ENCODE assay signal across 8 cellular contexts in the genomic region with DNA sequence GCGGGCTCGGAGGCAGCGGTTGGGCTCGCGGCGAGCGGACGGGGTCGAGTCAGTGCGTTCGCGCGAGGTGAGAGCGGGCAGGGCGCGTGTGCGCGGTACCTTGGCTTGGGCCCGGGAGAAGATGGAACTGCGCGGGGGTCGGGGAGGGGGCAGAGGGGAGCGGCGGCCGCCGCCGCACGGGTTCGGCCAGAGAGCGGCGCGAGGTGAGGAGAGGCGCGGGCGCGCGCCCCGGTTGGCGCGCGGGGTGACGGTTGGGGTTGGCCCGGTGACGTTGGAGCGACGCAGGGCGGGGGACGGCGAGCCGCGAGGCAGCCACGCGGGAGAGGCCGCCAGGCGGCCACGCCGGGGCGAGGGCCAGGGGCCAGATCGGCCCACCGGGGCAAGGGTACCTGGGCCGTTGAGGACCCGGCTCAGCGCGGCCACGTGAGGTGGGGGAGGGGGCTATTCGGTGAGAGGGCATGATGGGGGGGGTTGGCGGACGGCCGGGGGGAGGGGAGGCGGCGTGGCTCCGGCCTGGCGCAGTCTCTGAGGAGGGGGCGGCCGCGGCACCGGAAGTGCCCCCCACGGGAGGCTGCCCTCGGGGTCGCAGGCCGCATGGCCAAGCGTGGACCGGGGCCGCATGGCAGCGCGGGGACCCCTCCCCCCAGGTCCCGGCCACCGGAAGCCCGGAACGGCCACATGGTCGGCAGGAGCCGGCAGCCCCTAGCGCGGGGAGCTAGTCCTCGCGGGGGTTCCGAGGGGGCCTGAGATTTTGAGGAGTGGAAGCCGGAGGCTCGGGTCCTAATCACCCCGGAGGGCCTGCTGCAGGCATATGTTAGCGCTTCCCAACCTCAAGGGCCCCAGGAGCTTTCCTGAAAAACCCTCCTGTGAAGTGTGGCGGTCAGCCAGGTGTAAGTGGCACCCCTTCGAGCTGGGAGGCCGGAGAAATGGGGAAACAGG. TPM values are rescaled to one million over a fixed set of nuclear protein-coding genes. Genes with fewer than 3 reads are reported as not detected.
DNase-seq lines count a peak whose midpoint lies in the region; ATAC-seq, FAIRE-seq and TF ChIP-seq lines count a peak whose summit lies in the region.

No MANE protein-coding gene starts in this region.

- no peaks in the 10 kb centered on the region for H3K27me3 ChIP-seq in KMS-11 (ENCODE audit: insufficient read depth, low read depth)
- H3K27me3 ChIP-seq in endothelial cell of umbilical vein (ENCODE audit: control insufficient read depth in 2 of 2, insufficient read depth in 2 of 2, low read length in 2 of 2), result no peaks in the 10 kb centered on the region
- no peaks in the 10 kb centered on the region for H3K27me3 ChIP-seq in mononuclear cell (ENCODE audit: insufficient read depth, low read length)
- no peaks in the 10 kb centered on the region for H3K27me3 ChIP-seq in suprapubic skin

- peak overlapping the region; percentile 90 for H3K4me3 Mint-ChIP-seq in activated CD4-positive, alpha-beta memory T cell treated with anti-CD3 and anti-CD28 coated beads, Interleukin-2, amount 10 ng/mL, durations not matched to agents 7 days and 5 days

- dilution Hi-C loops in endothelial cell of umbilical vein (cut with MboI; ENCODE audit: extremely low pct_ligation_motif_present, low sequenced_read_pairs), result no loop called here

- POLR2A ChIA-PET in activated CD4-positive, alpha-beta memory T cell treated with anti-CD3 and anti-CD28 coated beads, Interleukin-2, amount 10 ng/mL, durations not matched to agents 7 days and 5 days (lab: Charles Lee), result interaction anchor here (0.8 to 11.2 kb wide), 16 partner anchors 9 to 379 kb away, joined by 3 to 109 read pairs (median 4); a partner anchor contains a TSS
- POLR2A ChIA-PET in endothelial cell of umbilical vein (lab: Charles Lee), result interaction anchor here (0.9 kb wide), 1 partner anchor 22 kb away, joined by 3 read pairs; no protein-coding TSS in a partner anchor

- peaks cover 49% of the 10 kb centered on the region for H3K4me1 Mint-ChIP-seq in activated CD4-positive, alpha-beta memory T cell treated with anti-CD3 and anti-CD28 coated beads, Interleukin-2, amount 10 ng/mL, durations not matched to agents 7 days and 5 days

- H3K27me3 Mint-ChIP-seq in activated CD4-positive, alpha-beta memory T cell treated with anti-CD3 and anti-CD28 coated beads, Interleukin-2, amount 10 ng/mL, durations not matched to agents 7 days and 5 days, result no peaks in the 10 kb centered on the region

- H4K20me1 ChIP-seq in KMS-11 (ENCODE audit: insufficient read depth) (no peaks in the 10 kb centered on the region), endothelial cell of umbilical vein (replicated peaks; ENCODE audit: control insufficient read depth, extremely low read depth, insufficient read depth, low read length) (peaks cover 4% of the 10 kb centered on the region)

- H3K9ac ChIP-seq in KMS-11, result peak overlapping the region; percentile 92
- H3K9ac ChIP-seq in endothelial cell of umbilical vein (replicated peaks; ENCODE audit: extremely low read depth, insufficient read depth, low read length), result peak overlapping the region; percentile 97

- BruUV-seq in endothelial cell of umbilical vein (replicated peaks; lab: Mats Ljungman, UMichigan), result no TSS peak

- WGBS in suprapubic skin, result 1% methylated on average over 22 of the region's 104 CpGs

- H3K4me1 ChIP-seq in KMS-11 (ENCODE audit: low read depth, poor library complexity, severe bottlenecking) (peaks cover 11% of the 10 kb centered on the region), endothelial cell of umbilical vein (ENCODE audit: control insufficient read depth, extremely low read depth, insufficient read depth, low read length) (peaks cover 12% of the 10 kb centered on the region), mononuclear cell (ENCODE audit: insufficient read depth, low read length) (peaks cover 47% of the 10 kb centered on the region), suprapubic skin (peaks cover 40% of the 10 kb centered on the region)

- H3K4me2 ChIP-seq in KMS-11, result no peak overlapping the region
- H3K4me2 ChIP-seq in endothelial cell of umbilical vein (ENCODE audit: insufficient read depth, low read length), result peak overlapping the region; percentile 80

- ATAC-seq in GM19395 (IDR thresholded peaks at IDR 0.05; ENCODE audit: unreplicated experiment) (no peak), HG03457 (IDR thresholded peaks at IDR 0.05; ENCODE audit: unreplicated experiment) (no peak)

- no peaks in the 10 kb centered on the region for H3K9me1 ChIP-seq in endothelial cell of umbilical vein (replicated peaks; ENCODE audit: control insufficient read depth, extremely low read depth, insufficient read depth, low read length)

- TF ChIP-seq POLR2A in endothelial cell of umbilical vein (IDR thresholded peaks at IDR 0.05; ENCODE audit: low read depth, low read length) (no peak), suprapubic skin (IDR thresholded peaks at IDR 0.05) (no peak)

- TF ChIP-seq EP300 in suprapubic skin (IDR thresholded peaks at IDR 0.05), result no peak

- FAIRE-seq in endothelial cell of umbilical vein (lab: Jason Lieb, UNC), result no peak

- H3K27ac Mint-ChIP-seq in activated CD4-positive, alpha-beta memory T cell treated with anti-CD3 and anti-CD28 coated beads, Interleukin-2, amount 10 ng/mL, durations not matched to agents 7 days and 5 days, result peak overlapping the region; percentile 100

- H3K79me2 ChIP-seq in KMS-11 (ENCODE audit: insufficient read depth, low read depth), result peaks cover 16% of the 10 kb centered on the region; the same call in 1 of the 2 replicates
- H3K79me2 ChIP-seq in endothelial cell of umbilical vein (ENCODE audit: control insufficient read depth, insufficient read depth, low read length), result peaks cover 45% of the 10 kb centered on the region

- no peak overlapping the region for H2AFZ ChIP-seq in KMS-11 (ENCODE audit: low read depth)
- no peak overlapping the region for H2AFZ ChIP-seq in endothelial cell of umbilical vein (ENCODE audit: low read depth, low read length)

- peaks cover 46% of the 10 kb centered on the region for H3K36me3 Mint-ChIP-seq in activated CD4-positive, alpha-beta memory T cell treated with anti-CD3 and anti-CD28 coated beads, Interleukin-2, amount 10 ng/mL, durations not matched to agents 7 days and 5 days (ENCODE audit: low read depth)

- TF ChIP-seq CTCF in GM12874 (IDR thresholded peaks at IDR 0.05; ENCODE audit: insufficient read depth, low read depth, low read length) (peak; percentile 5; the same call in 1 of the 2 replicates), KMS-11 (conservative IDR thresholded peaks at IDR 0.05; ENCODE audit: low read depth, low read length) (no peak), endothelial cell of umbilical vein (IDR thresholded peaks at IDR 0.05; ENCODE audit: extremely low read depth in 1 of 2, insufficient read depth in 1 of 2, low read depth in 1 of 2, low read length in 2 of 2) (no peak), suprapubic skin (IDR thresholded peaks at IDR 0.05) (peak in 1 of 2 donors; percentile 25)

- CTCF ChIA-PET in activated CD4-positive, alpha-beta memory T cell treated with anti-CD3 and anti-CD28 coated beads, Interleukin-2, amount 10 ng/mL, durations not matched to agents 7 days and 5 days (lab: Charles Lee), result no interaction called here
- CTCF ChIA-PET in endothelial cell of umbilical vein (lab: Charles Lee), result no interaction called here

- no peaks in the 10 kb centered on the region for H3K9me3 ChIP-seq in endothelial cell of umbilical vein (replicated peaks; ENCODE audit: control insufficient read depth, insufficient read depth, low read length)
- no peaks in the 10 kb centered on the region for H3K9me3 ChIP-seq in mononuclear cell (ENCODE audit: low read depth, low read length)
- no peaks in the 10 kb centered on the region for H3K9me3 ChIP-seq in suprapubic skin

- peak overlapping the region; percentile 96 for H3K27ac ChIP-seq in KMS-11
- H3K27ac ChIP-seq in endothelial cell of umbilical vein (ENCODE audit: insufficient read depth, low read depth, low read length), result peak overlapping the region; percentile 83
- peak overlapping the region; percentile 96 for H3K27ac ChIP-seq in suprapubic skin

- H3K9me3 Mint-ChIP-seq in activated CD4-positive, alpha-beta memory T cell treated with anti-CD3 and anti-CD28 coated beads, Interleukin-2, amount 10 ng/mL, durations not matched to agents 7 days and 5 days, result no peaks in the 10 kb centered on the region

- H3K36me3 ChIP-seq in KMS-11 (ENCODE audit: insufficient read depth), result no peaks in the 10 kb centered on the region
- peaks cover 25 to 26% of the 10 kb centered on the region in 2 experiments for H3K36me3 ChIP-seq in endothelial cell of umbilical vein (ENCODE audit: control insufficient read depth in 2 of 2, extremely low read depth in 1 of 2, insufficient read depth in 2 of 2, low read length in 2 of 2)
- peaks cover 36% of the 10 kb centered on the region for H3K36me3 ChIP-seq in suprapubic skin

- intact Hi-C loops in endothelial cell of umbilical vein (cut with micrococcal nuclease), result loop anchor here (1.0 to 2.0 kb wide), 3 partner anchors 69 to 127 kb away; a partner anchor contains a TSS

- no peak overlapping the region for H3K4me3 ChIP-seq in KMS-11 (IDR thresholded peaks at IDR 0.05; ENCODE audit: insufficient read depth, low read depth, low read length)
- H3K4me3 ChIP-seq in endothelial cell of umbilical vein (replicated peaks in 1 of 3; ENCODE audit: insufficient read depth in 1 of 3, low read depth in 1 of 3, low read length in 3 of 3), result peak overlapping the region; percentile 71 to 93 (median 87)
- H3K4me3 ChIP-seq in mononuclear cell (ENCODE audit: low read length), result peak overlapping the region; percentile 97
- peak overlapping the region; percentile 86 for H3K4me3 ChIP-seq in suprapubic skin

- DNase-seq in activated CD4-positive, alpha-beta memory T cell treated with anti-CD3 and anti-CD28 coated beads, Interleukin-2, amount 10 ng/mL, durations not matched to agents 7 days and 5 days, result peak; percentile 62
- no peak for DNase-seq in endothelial cell of umbilical vein (ENCODE audit: low read depth, low spot score)
- peak in 1 of 2 donors; percentile 88 for DNase-seq in suprapubic skin (ENCODE audit: low spot score in 2 of 2)

RNA-seq across cellular contexts. Expression of a gene that starts 0.5 kb away (rescaled TPM):
- 100 to 1,000 TPM; 419 to 420 TPM for total RNA-seq in activated CD4-positive, alpha-beta memory T cell treated with anti-CD3 and anti-CD28 coated beads, Interleukin-2, amount 10 ng/mL, durations not matched to agents 7 days and 5 days
- total RNA-seq in endothelial cell of umbilical vein (847 and 859 TPM in 2 replicates), mononuclear cell (340 TPM), suprapubic skin (100 to 1,000 TPM; 172 to 314 (median 239) TPM)
- 650 and 689 TPM in 2 replicates for polyA plus RNA-seq in endothelial cell of umbilical vein
- 764 and 866 TPM in 2 replicates for polyA plus RNA-seq in endothelial cell of umbilical vein (2011; cell fraction: cytosol; rRNA removed)
- 384 and 464 TPM in 2 replicates for polyA plus RNA-seq in endothelial cell of umbilical vein (2011; cell fraction: nucleus; rRNA removed)
- polyA plus RNA-seq in endothelial cell of umbilical vein (2012), result 811 and 879 TPM in 2 replicates
- polyA minus RNA-seq in endothelial cell of umbilical vein, result 616 and 772 TPM in 2 replicates
- 697 TPM for polyA minus RNA-seq in endothelial cell of umbilical vein (2011; cell fraction: cytosol; rRNA and poly(A)+ RNA removed)
- polyA minus RNA-seq in endothelial cell of umbilical vein (2011; cell fraction: nucleus; rRNA and poly(A)+ RNA removed), result 124 and 157 TPM in 2 replicates

RNA-seq across cellular contexts. Expression of a gene that starts 7.2 kb away (rescaled TPM):
- total RNA-seq in activated CD4-positive, alpha-beta memory T cell treated with anti-CD3 and anti-CD28 coated beads, Interleukin-2, amount 10 ng/mL, durations not matched to agents 7 days and 5 days, result 10 to 100 TPM; 69.8 to 74.7 TPM
- total RNA-seq in endothelial cell of umbilical vein (51.6 and 61.3 TPM in 2 replicates), mononuclear cell (65.9 TPM), suprapubic skin (100 to 1,000 TPM in 1 of 4 donors, 10 to 100 TPM in 3; 77.4 to 123 (median 87.0) TPM)
- 132 and 169 TPM in 2 replicates for polyA plus RNA-seq in endothelial cell of umbilical vein
- 66.4 and 66.8 TPM in 2 replicates for polyA plus RNA-seq in endothelial cell of umbilical vein (2011; cell fraction: cytosol; rRNA removed)
- polyA plus RNA-seq in endothelial cell of umbilical vein (2011; cell fraction: nucleus; rRNA removed), result 147 and 155 TPM in 2 replicates
- 41.6 and 49.6 TPM in 2 replicates for polyA plus RNA-seq in endothelial cell of umbilical vein (2012)
- polyA minus RNA-seq in endothelial cell of umbilical vein, result 36.4 and 58.1 TPM in 2 replicates
- 35.6 TPM for polyA minus RNA-seq in endothelial cell of umbilical vein (2011; cell fraction: cytosol; rRNA and poly(A)+ RNA removed)
- 25.4 and 30.0 TPM in 2 replicates for polyA minus RNA-seq in endothelial cell of umbilical vein (2011; cell fraction: nucleus; rRNA and poly(A)+ RNA removed)

RNA-seq across cellular contexts. Expression of a gene that starts 13.5 kb away (rescaled TPM):
- total RNA-seq in activated CD4-positive, alpha-beta memory T cell treated with anti-CD3 and anti-CD28 coated beads, Interleukin-2, amount 10 ng/mL, durations not matched to agents 7 days and 5 days, result 1 to 10 TPM; 1.5 to 1.6 TPM
- total RNA-seq in endothelial cell of umbilical vein (0.31 TPM in 1 of 2 replicates, not detected in the other), mononuclear cell (not detected), suprapubic skin (1 to 10 TPM; 1.9 to 9.7 (median 4.0) TPM)
- 0.15 and 0.18 TPM in 2 replicates for polyA plus RNA-seq in endothelial cell of umbilical vein
- 0.03 and 0.04 TPM in 2 replicates for polyA plus RNA-seq in endothelial cell of umbilical vein (2011; cell fraction: cytosol; rRNA removed)
- polyA plus RNA-seq in endothelial cell of umbilical vein (2011; cell fraction: nucleus; rRNA removed), result 0.20 and 0.29 TPM in 2 replicates
- 0.11 and 0.29 TPM in 2 replicates for polyA plus RNA-seq in endothelial cell of umbilical vein (2012)
- not detected in 2 replicates for polyA minus RNA-seq in endothelial cell of umbilical vein
- polyA minus RNA-seq in endothelial cell of umbilical vein (2011; cell fraction: cytosol; rRNA and poly(A)+ RNA removed), result not detected
- polyA minus RNA-seq in endothelial cell of umbilical vein (2011; cell fraction: nucleus; rRNA and poly(A)+ RNA removed), result not detected in 2 replicates

RNA-seq across cellular contexts. Expression of a gene that starts 21.2 kb away (rescaled TPM):
- total RNA-seq in activated CD4-positive, alpha-beta memory T cell treated with anti-CD3 and anti-CD28 coated beads, Interleukin-2, amount 10 ng/mL, durations not matched to agents 7 days and 5 days, result 10 to 100 TPM; 28.4 to 31.2 TPM
- total RNA-seq in endothelial cell of umbilical vein (34.2 and 44.9 TPM in 2 replicates), mononuclear cell (4.8 TPM), suprapubic skin (10 to 100 TPM; 11.7 to 51.3 (median 20.6) TPM)
- 24.3 and 32.0 TPM in 2 replicates for polyA plus RNA-seq in endothelial cell of umbilical vein
- polyA plus RNA-seq in endothelial cell of umbilical vein (2011; cell fraction: cytosol; rRNA removed), result 9.2 and 12.5 TPM in 2 replicates
- polyA plus RNA-seq in endothelial cell of umbilical vein (2011; cell fraction: nucleus; rRNA removed), result 175 and 219 TPM in 2 replicates
- 23.3 and 25.8 TPM in 2 replicates for polyA plus RNA-seq in endothelial cell of umbilical vein (2012)
- 28.0 and 30.5 TPM in 2 replicates for polyA minus RNA-seq in endothelial cell of umbilical vein
- polyA minus RNA-seq in endothelial cell of umbilical vein (2011; cell fraction: cytosol; rRNA and poly(A)+ RNA removed), result 10.9 TPM
- 43.2 and 45.0 TPM in 2 replicates for polyA minus RNA-seq in endothelial cell of umbilical vein (2011; cell fraction: nucleus; rRNA and poly(A)+ RNA removed)

RNA-seq across cellular contexts. Expression of a gene that starts 26.4 kb away (rescaled TPM):
- not detected for total RNA-seq in activated CD4-positive, alpha-beta memory T cell treated with anti-CD3 and anti-CD28 coated beads, Interleukin-2, amount 10 ng/mL, durations not matched to agents 7 days and 5 days
- total RNA-seq in endothelial cell of umbilical vein, result 0.23 TPM in 1 of 2 replicates, not detected in the other
- 0.12 and 0.18 TPM in 2 replicates for polyA plus RNA-seq in endothelial cell of umbilical vein
- 0.08 and 0.13 TPM in 2 replicates for polyA plus RNA-seq in endothelial cell of umbilical vein (2011; cell fraction: cytosol; rRNA removed)
- polyA plus RNA-seq in endothelial cell of umbilical vein (2011; cell fraction: nucleus; rRNA removed), result 0.25 and 0.32 TPM in 2 replicates
- polyA plus RNA-seq in endothelial cell of umbilical vein (2012), result 0.09 and 0.11 TPM in 2 replicates
- 0.12 TPM in 1 of 2 replicates, not detected in the other for polyA minus RNA-seq in endothelial cell of umbilical vein
- polyA minus RNA-seq in endothelial cell of umbilical vein (2011; cell fraction: cytosol; rRNA and poly(A)+ RNA removed), result 0.31 TPM
- polyA minus RNA-seq in endothelial cell of umbilical vein (2011; cell fraction: nucleus; rRNA and poly(A)+ RNA removed), result 0.14 TPM in 1 of 2 replicates, not detected in the other
- not detected for total RNA-seq in mononuclear cell
- total RNA-seq in suprapubic skin, result 10 to 100 TPM in 2 of 4 donors, 1 to 10 TPM in 2; 2.4 to 19.4 (median 10.8) TPM
